Comparison of ENCODE assay signal across 20 cellular contexts in the genomic region with DNA sequence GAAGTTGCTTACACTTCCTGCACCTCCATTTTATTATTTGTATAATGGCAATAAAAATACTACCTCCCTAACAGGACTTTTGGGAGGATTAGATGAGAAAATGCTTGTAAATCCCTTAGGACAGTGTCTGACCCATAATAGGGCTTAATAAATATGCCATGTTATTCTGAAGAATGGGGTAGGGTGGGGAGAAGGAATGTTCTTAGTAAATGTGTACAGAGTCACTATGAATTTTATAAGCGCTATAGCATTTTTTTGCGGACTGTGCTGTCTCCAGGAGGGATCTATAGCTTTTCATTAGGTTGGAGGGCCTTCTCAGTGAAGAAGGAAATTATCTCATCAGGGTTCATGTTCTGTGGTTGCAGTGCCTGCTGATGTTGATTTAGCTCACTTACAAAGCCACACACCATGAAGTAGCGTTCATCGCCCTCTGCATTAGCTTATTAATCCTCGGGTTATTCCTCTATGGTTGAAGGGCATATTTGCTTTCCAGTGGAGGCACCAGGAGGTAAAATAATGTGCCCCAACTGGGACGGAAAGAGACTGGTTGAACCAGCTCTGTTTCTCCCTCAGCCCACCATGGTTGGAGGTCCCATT.
DNase-seq lines count a peak whose midpoint lies in the region; ATAC-seq, FAIRE-seq and TF ChIP-seq lines count a peak whose summit lies in the region.
"Had no signal": no experiment of that assay in that cellular context is flagged by ENCODE, and none has a peak within 500 bp of the region (broad histone marks: within the 10 kb centered on the region; RNA-seq: fewer than 3 reads in every experiment).

No MANE protein-coding gene starts in this region.

- H3K27me3 ChIP-seq in Loucy (ENCODE audit: insufficient read depth, low read length, poor library complexity, severe bottlenecking) = no peaks in the 10 kb centered on the region
- H3K27me3 ChIP-seq in astrocyte (ENCODE audit: insufficient read depth, low read length) = no peaks in the 10 kb centered on the region
- H3K27me3 ChIP-seq: gastroesophageal sphincter, transverse colon had no signal

- H3K4me3 ChIP-seq in Loucy (ENCODE audit: low read length, poor library complexity, severe bottlenecking) = peak overlapping the region; percentile 52
- H3K4me3 ChIP-seq in astrocyte (ENCODE audit: insufficient read depth, low read depth, low read length) = no peak overlapping the region
- H3K4me3 ChIP-seq: gastroesophageal sphincter, HAP-1, transverse colon had no signal

- peak overlapping the region; percentile 65 for H3K4me2 ChIP-seq in Loucy (ENCODE audit: low read depth, low read length, poor library complexity, severe bottlenecking)
- H3K4me2 ChIP-seq in astrocyte (ENCODE audit: low read length) = no peak overlapping the region

- H3K9me3 ChIP-seq in Loucy (ENCODE audit: insufficient read depth, low read depth, low read length) (no peaks in the 10 kb centered on the region), astrocyte (ENCODE audit: insufficient read depth, low read depth, low read length) (no peaks in the 10 kb centered on the region)
- H3K9me3 ChIP-seq: HAP-1, transverse colon had no signal

- H3K9me3 Mint-ChIP-seq in astrocyte (ENCODE audit: unreplicated experiment) (peaks cover 2% of the 10 kb centered on the region), type B pancreatic cell (peaks cover 3% of the 10 kb centered on the region)
- H3K9me3 Mint-ChIP-seq: activated CD4-positive, alpha-beta T cell treated with anti-CD3 and anti-CD28 coated beads, Interleukin-2, amount 10 ng/mL, durations not matched to agents 7 days and 5 days; natural killer cell had no signal

- peak; percentile 29 for DNase-seq in NCI-H2196 treated with DMSO at 0.1 percent for 48 hours (lab: John Stamatoyannopoulos, UW; ENCODE audit: unreplicated experiment)
- DNase-seq in astrocyte (ENCODE audit: low read depth) = peak; percentile 10
- DNase-seq in type B pancreatic cell (ENCODE audit: extremely low spot score, unreplicated experiment) = no peak
- no peak for DNase-seq in NCI-H526 treated with DMSO at 0.1 percent for 48 hours (lab: John Stamatoyannopoulos, UW)
- DNase-seq in effector CD8-positive, alpha-beta T cell (lab: John Stamatoyannopoulos, UW) = no peak
- DNase-seq: activated CD4-positive, alpha-beta T cell treated with anti-CD3 and anti-CD28 coated beads, Interleukin-2, amount 10 ng/mL, durations not matched to agents 7 days and 5 days; activated CD8-positive, alpha-beta memory T cell treated with anti-CD3 and anti-CD28 coated beads, Interleukin-2, amount 50 U/mL, for 4 hours; activated effector memory CD4-positive, alpha-beta T cell treated with anti-CD3 and anti-CD28 coated beads, Interleukin-2, amount 50 U/mL, for 16 hours; GF-D8; left colon; natural killer cell; stimulated activated CD4-positive, alpha-beta T cell treated with anti-CD3 and anti-CD28 coated beads, Interleukin-2, amount 100 ng/mL, for 24 hours; stimulated activated naive CD8-positive, alpha-beta T cell treated with anti-CD3 and anti-CD28 coated beads, Interleukin-15, Interleukin-2, amounts not matched to agents 100 U/mL and 50 U/mL, for 24 hours; transverse colon had no signal

- no peak for FAIRE-seq in astrocyte (lab: Jason Lieb, UNC)
- FAIRE-seq: TTC549 had no signal

- ATAC-seq in GM21619 (IDR thresholded peaks at IDR 0.05; ENCODE audit: unreplicated experiment) = no peak
- ATAC-seq: left colon; natural killer cell; stimulated activated naive CD8-positive, alpha-beta T cell treated with anti-CD3 and anti-CD28 coated beads, Interleukin-15, Interleukin-2, amounts not matched to agents 100 U/mL and 50 U/mL, for 24 hours had no signal

- H3K4me1 Mint-ChIP-seq in astrocyte (ENCODE audit: low read depth, unreplicated experiment) (peaks cover 12% of the 10 kb centered on the region), type B pancreatic cell (ENCODE audit: unreplicated experiment) (peaks cover 35% of the 10 kb centered on the region)
- H3K4me1 Mint-ChIP-seq: activated CD4-positive, alpha-beta T cell treated with anti-CD3 and anti-CD28 coated beads, Interleukin-2, amount 10 ng/mL, durations not matched to agents 7 days and 5 days; natural killer cell had no signal

- no peak for TF ChIP-seq CTCF in Loucy (conservative IDR thresholded peaks at IDR 0.05; ENCODE audit: low read length)
- no peak for TF ChIP-seq CTCF in astrocyte (IDR thresholded peaks at IDR 0.05; ENCODE audit: insufficient read depth, low read depth, low read length)
- TF ChIP-seq CTCF in type B pancreatic cell (conservative IDR thresholded peaks at IDR 0.05) = no peak

- H3K27me3 Mint-ChIP-seq in astrocyte (ENCODE audit: low read depth, unreplicated experiment) = no peaks in the 10 kb centered on the region
- no peaks in the 10 kb centered on the region for H3K27me3 Mint-ChIP-seq in type B pancreatic cell
- H3K27me3 Mint-ChIP-seq: IgD-negative memory B cell had no signal

- H3K4me3 Mint-ChIP-seq in astrocyte (ENCODE audit: unreplicated experiment) = no peak overlapping the region
- H3K4me3 Mint-ChIP-seq in type B pancreatic cell = peak overlapping the region; percentile 19
- H3K4me3 Mint-ChIP-seq: activated CD4-positive, alpha-beta T cell treated with anti-CD3 and anti-CD28 coated beads, Interleukin-2, amount 10 ng/mL, durations not matched to agents 7 days and 5 days; IgD-negative memory B cell; natural killer cell had no signal

- peak overlapping the region; percentile 48 for H3K9ac ChIP-seq in Loucy (ENCODE audit: low read depth, low read length, poor library complexity, severe bottlenecking)
- no peak overlapping the region for H3K9ac ChIP-seq in astrocyte (ENCODE audit: low read length)

- H3K27ac ChIP-seq in astrocyte (ENCODE audit: low read depth, low read length) = no peak overlapping the region
- H3K27ac ChIP-seq: gastroesophageal sphincter, transverse colon had no signal

- H3F3A ChIP-seq in Loucy (ENCODE audit: low read depth) = no peaks in the 10 kb centered on the region; the same call in 1 of the 2 replicates

- no peaks in the 10 kb centered on the region for H3K9me2 ChIP-seq in Loucy (replicated peaks; ENCODE audit: low read depth, low read length)

- no peaks in the 10 kb centered on the region for H3K36me3 Mint-ChIP-seq in astrocyte (ENCODE audit: low read depth, unreplicated experiment)
- peaks cover 3% of the 10 kb centered on the region for H3K36me3 Mint-ChIP-seq in type B pancreatic cell
- H3K36me3 Mint-ChIP-seq: IgD-negative memory B cell, natural killer cell had no signal

- H2AFZ ChIP-seq in Loucy (ENCODE audit: low read length) (peak overlapping the region; percentile 39; the same call in 1 of the 2 replicates), astrocyte (ENCODE audit: low read depth, low read length) (no peak overlapping the region)

- H3K79me2 ChIP-seq in Loucy (ENCODE audit: insufficient read depth, low read length) = no peaks in the 10 kb centered on the region
- no peaks in the 10 kb centered on the region for H3K79me2 ChIP-seq in astrocyte (ENCODE audit: insufficient read depth, low read length)

- H3K27ac Mint-ChIP-seq in astrocyte (ENCODE audit: unreplicated experiment) (no peak overlapping the region), type B pancreatic cell (no peak overlapping the region)
- H3K27ac Mint-ChIP-seq: activated CD4-positive, alpha-beta T cell treated with anti-CD3 and anti-CD28 coated beads, Interleukin-2, amount 10 ng/mL, durations not matched to agents 7 days and 5 days; natural killer cell had no signal

- H3K36me3 ChIP-seq in Loucy (ENCODE audit: insufficient read depth, low read length) = no peaks in the 10 kb centered on the region
- H3K36me3 ChIP-seq in astrocyte (ENCODE audit: insufficient read depth, low read length) = no peaks in the 10 kb centered on the region
- H3K36me3 ChIP-seq: gastroesophageal sphincter, HAP-1, transverse colon had no signal

- H4K20me1 ChIP-seq in Loucy (ENCODE audit: insufficient read depth, low read length, poor library complexity, severe bottlenecking) (no peaks in the 10 kb centered on the region), astrocyte (ENCODE audit: insufficient read depth, low read length) (no peaks in the 10 kb centered on the region)

- H3K4me1 ChIP-seq in Loucy (ENCODE audit: insufficient read depth, low read length, poor library complexity, severe bottlenecking) (peaks cover 63% of the 10 kb centered on the region), astrocyte (ENCODE audit: insufficient read depth, low read length) (peaks cover 5% of the 10 kb centered on the region)
- H3K4me1 ChIP-seq: HAP-1 had no signal

Comparison
In these comparisons a context has a peak if more than half of its experiments do, and no peak if none do; other contexts are left out.
1. DNase-seq: peak in NCI-H2196 treated with DMSO at 0.1 percent for 48 hours (single experiment) and astrocyte (single experiment); none in type B pancreatic cell (single experiment), NCI-H526 treated with DMSO at 0.1 percent for 48 hours (single experiment) and effector CD8-positive, alpha-beta T cell (single experiment).